27 cellular contexts compared by ENCODE assay signal in genomic region chrX:120205816-120206753, GRCh38. TPM values are rescaled to one million over a fixed set of nuclear protein-coding genes. Genes with fewer than 3 reads are reported as not detected.
"Had no signal": no experiment of that assay in that cellular context is flagged by ENCODE, and none has a peak within 500 bp of the region (broad histone marks: within the 10 kb centered on the region; RNA-seq: fewer than 3 reads in every experiment).

No MANE protein-coding gene starts in this region.

- H3K27me3 ChIP-seq: hepatocyte, neutrophil, right atrium auricular region, suprapubic skin, thyroid gland, uterus had no signal

- H3K27ac ChIP-seq: coronary artery, hepatocyte, neutrophil, right atrium auricular region, suprapubic skin, thyroid gland, uterus had no signal

- H3K79me2 ChIP-seq: hepatocyte had no signal

- H3K9me3 ChIP-seq: neutrophil, right atrium auricular region, suprapubic skin, thyroid gland, uterus had no signal

- DNase-seq: effector CD4-positive, alpha-beta T cell; endodermal cell; foreskin melanocyte; head of caudate nucleus; left colon; left ventricle myocardium superior; mesendoderm; naive thymus-derived CD8-positive, alpha-beta T cell; posterior cingulate gyrus; stimulated activated CD4-positive, alpha-beta T cell treated with anti-CD3 and anti-CD28 coated beads, Interleukin-4, amount 100 ng/mL, for 1 hour; stimulated activated CD8-positive, alpha-beta memory T cell treated with anti-CD3 and anti-CD28 coated beads, Interleukin-4, amount 100 ng/mL, for 48 hours; stimulated activated naive CD8-positive, alpha-beta T cell treated with anti-CD3 and anti-CD28 coated beads, Interleukin-15, Interleukin-2, amounts not matched to agents 100 U/mL and 50 U/mL, for 24 hours; thyroid gland; uterus had no signal

- H3K4me2 ChIP-seq: hepatocyte had no signal

- H3K4me1 ChIP-seq: right atrium auricular region, suprapubic skin, thyroid gland, uterus had no signal

- H2AFZ ChIP-seq: hepatocyte had no signal

- H3K4me3 ChIP-seq: coronary artery, hepatocyte, lung, right atrium auricular region, suprapubic skin, thyroid gland, uterus had no signal

- H3K36me3 ChIP-seq: neutrophil, right atrium auricular region, suprapubic skin, thyroid gland, uterus had no signal

- ATAC-seq: left colon; left ventricle myocardium superior; naive thymus-derived CD8-positive, alpha-beta T cell; stimulated activated effector memory CD8-positive, alpha-beta T cell treated with anti-CD3 and anti-CD28 coated beads, Interleukin-12 subunit alpha, Interleukin-12 subunit beta, amount 100 ng/mL, for 72 hours; stimulated activated naive CD8-positive, alpha-beta T cell treated with anti-CD3 and anti-CD28 coated beads, Interleukin-15, Interleukin-2, amounts not matched to agents 100 U/mL and 50 U/mL, for 24 hours had no signal

RNA-seq across cellular contexts. Expression of gene RHOXF2, which starts 47.7 kb away (rescaled TPM):
- total RNA-seq: dermis microvascular lymphatic vessel endothelial cell; endodermal cell; endothelial cell of umbilical vein; hepatocyte; kidney epithelial cell; left colon; left ventricle myocardium superior; lung; naive thymus-derived CD8-positive, alpha-beta T cell; pulmonary artery endothelial cell; right atrium auricular region; suprapubic skin; thyroid gland; uterus had no signal
- polyA plus RNA-seq: endothelial cell of umbilical vein; esophagus; hepatocyte; lung; naive thymus-derived CD8-positive, alpha-beta T cell; neural cell had no signal
